ENCODE assay signal across 8 cellular contexts in the genomic region with DNA sequence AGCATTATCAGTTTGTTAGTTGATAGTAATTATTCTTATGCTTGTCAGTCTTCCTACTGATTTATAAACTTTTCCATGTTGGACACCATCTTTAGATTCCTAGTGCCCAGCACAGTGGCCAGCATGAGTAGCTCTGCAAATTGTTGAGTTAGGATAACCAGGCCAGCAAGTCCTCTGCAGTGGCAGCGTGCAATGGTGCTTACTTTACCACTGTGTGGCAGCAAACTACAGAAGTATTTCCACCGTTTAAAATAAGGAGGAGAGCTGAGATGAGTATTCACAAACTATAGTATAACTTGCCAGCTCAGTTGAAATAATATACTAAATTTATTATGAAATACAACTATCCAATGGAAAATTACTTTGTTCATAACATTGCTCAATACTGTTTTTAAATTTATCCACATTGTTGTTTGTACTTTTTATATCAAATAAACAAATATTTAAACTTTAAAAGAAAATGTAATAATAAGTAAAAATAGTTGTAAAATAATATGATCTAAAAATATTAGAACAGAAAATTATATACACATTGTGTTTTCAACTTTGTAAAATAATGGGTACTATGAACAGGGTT. TPM values are rescaled to one million over a fixed set of nuclear protein-coding genes. Genes with fewer than 3 reads are reported as not detected.
DNase-seq lines count a peak whose midpoint lies in the region; ATAC-seq and TF ChIP-seq lines count a peak whose summit lies in the region.

No MANE protein-coding gene starts in this region.

- TF ChIP-seq CTCF in mesothelial cell of epicardium (IDR thresholded peaks at IDR 0.05; ENCODE audit: unreplicated experiment): peak; percentile 21

- H3K27ac Mint-ChIP-seq in mesothelial cell of epicardium: no peak overlapping the region

- H3K27me3 Mint-ChIP-seq in mesothelial cell of epicardium (ENCODE audit: low read depth): no peaks in the 10 kb centered on the region

- ATAC-seq in GM21529 (IDR thresholded peaks at IDR 0.05; ENCODE audit: unreplicated experiment) (no peak), HG02970 (IDR thresholded peaks at IDR 0.05; ENCODE audit: low FRiP score, unreplicated experiment) (no peak)

- no peaks in the 10 kb centered on the region for H3K4me1 Mint-ChIP-seq in mesothelial cell of epicardium

- H3K36me3 Mint-ChIP-seq in mesothelial cell of epicardium: no peaks in the 10 kb centered on the region

- H3K9me3 Mint-ChIP-seq in mesothelial cell of epicardium: no peaks in the 10 kb centered on the region

- peak; percentile 14 to 67 (median 28) for DNase-seq in NCI-H1417 (lab: John Stamatoyannopoulos, UW)
- DNase-seq in NCI-H1417 treated with DMSO at 0.1 percent for 48 hours (lab: John Stamatoyannopoulos, UW): no peak
- peak; percentile 76 for DNase-seq in Kasumi-1 (lab: John Stamatoyannopoulos, UW)
- peak; percentile 55 for DNase-seq in SK-N-DZ (ENCODE audit: low spot score)
- DNase-seq in dermis blood vessel endothelial cell: peak; percentile 63
- no peak for DNase-seq in mesothelial cell of epicardium (ENCODE audit: low spot score in 2 of 2, unreplicated experiment in 2 of 2)

- no peak overlapping the region for H3K4me3 Mint-ChIP-seq in mesothelial cell of epicardium

RNA-seq across cellular contexts. Expression of a gene that starts 9.3 kb away (rescaled TPM):
- polyA plus RNA-seq in SK-N-DZ (2014; cell fraction: cytosol; rRNA removed): 9.1 and 12.3 TPM in 2 replicates
- polyA plus RNA-seq in SK-N-DZ (2014; cell fraction: nucleus; rRNA removed): 18.2 and 18.9 TPM in 2 replicates
- total RNA-seq in dermis blood vessel endothelial cell (25.0 and 26.9 TPM in 2 replicates), mesothelial cell of epicardium (28.5 to 33.6 TPM (median 29.7 TPM) in 3 replicates)

RNA-seq across cellular contexts. Expression of a gene that starts 31.9 kb away (rescaled TPM):
- 0.18 TPM in 1 of 2 replicates, not detected in the other for polyA plus RNA-seq in SK-N-DZ (2014; cell fraction: cytosol; rRNA removed)
- 0.37 and 0.45 TPM in 2 replicates for polyA plus RNA-seq in SK-N-DZ (2014; cell fraction: nucleus; rRNA removed)
- total RNA-seq in dermis blood vessel endothelial cell (0.14 and 1.5 TPM in 2 replicates), mesothelial cell of epicardium (11.3 to 12.0 TPM (median 11.8 TPM) in 3 replicates)

Comparison
In these comparisons a context has a peak if more than half of its experiments do, and no peak if none do; other contexts are left out.
1. DNase-seq: peak in NCI-H1417 (3 of 3), Kasumi-1 (2 of 2), SK-N-DZ (single experiment) and dermis blood vessel endothelial cell (single experiment); none in NCI-H1417 treated with DMSO at 0.1 percent for 48 hours (single experiment) and mesothelial cell of epicardium (0 of 2).